In genomic region chr13:113659337-113659736, GRCh38 we compare ENCODE assay signal across 24 cellular contexts. TPM values are rescaled to one million over a fixed set of nuclear protein-coding genes. Genes with fewer than 3 reads are reported as not detected.
DNase-seq lines count a peak whose midpoint lies in the region; ATAC-seq, FAIRE-seq and TF ChIP-seq lines count a peak whose summit lies in the region.
"Had no signal": no experiment of that assay in that cellular context is flagged by ENCODE, and none has a peak within 500 bp of the region (broad histone marks: within the 10 kb centered on the region; RNA-seq: fewer than 3 reads in every experiment).

No MANE protein-coding gene starts in this region.

- H3K4me2 ChIP-seq in HepG2 (ENCODE audit: low read depth, low read length) (no peak overlapping the region), IMR-90 (ENCODE audit: low read depth, low read length) (no peak overlapping the region)

- H2BK120ac ChIP-seq in IMR-90 (ENCODE audit: low read depth, low read length) = no peak overlapping the region

- no peak overlapping the region for H3K18ac ChIP-seq in IMR-90 (ENCODE audit: low read depth, low read length)

- ATAC-seq in HepG2 (no peak), right lobe of liver (no peak), IMR-90 (ENCODE audit: low read depth) (0 out of 2 replicates have a peak, but pooled peaks have one; percentile 18), left lung (no peak)

- no peak for FAIRE-seq in HepG2 (lab: Jason Lieb, UNC)
- FAIRE-seq: A204.1, G401.6, GM12891, GM19239 had no signal

- in situ Hi-C loops in HepG2 (cut with HindIII; ENCODE audit: extremely low pct_ligation_motif_present, low pct_unique_long_range_greater_than_20kb) = no loop called here
- in situ Hi-C loops in IMR-90 (cut with MboI; ENCODE audit: low sequenced_read_pairs) = no loop called here

- H4K91ac ChIP-seq in IMR-90 (ENCODE audit: insufficient read depth, low read depth, low read length) = no peak overlapping the region

- no peaks in the 10 kb centered on the region for H3K79me1 ChIP-seq in IMR-90 (ENCODE audit: low read depth in 1 of 2, low read length in 2 of 2)

- no peaks in the 10 kb centered on the region for H4K20me1 ChIP-seq in HepG2 (ENCODE audit: insufficient read depth, low read length)
- no peaks in the 10 kb centered on the region for H4K20me1 ChIP-seq in IMR-90 (ENCODE audit: insufficient read depth, low read length)
- H4K20me1 ChIP-seq: BLaER1 had no signal

- DNase-seq in HepG2 (ENCODE audit: low spot score) (no peak), right lobe of liver (no peak), IMR-90 (no peak), stomach (no peak), NCI-H524 treated with DMSO at 0.1 percent for 48 hours (lab: John Stamatoyannopoulos, UW) (no peak), left lung (no peak)
- DNase-seq: 8988T; ACHN; C1 segment of cervical spinal cord; CD4-positive, alpha-beta memory T cell; CD4-positive, CD25-positive, alpha-beta regulatory T cell; COR-L47; DMS79 treated with DMSO at 0.1 percent for 48 hours; GF-D8 had no signal

- no peaks in the 10 kb centered on the region for H3K79me2 ChIP-seq in HepG2 (ENCODE audit: insufficient read depth, low read length)

- H4K5ac ChIP-seq in IMR-90 (ENCODE audit: low read depth, low read length) = no peak overlapping the region

- no peak overlapping the region for H2BK5ac ChIP-seq in IMR-90 (ENCODE audit: low read depth, low read length, poor library complexity, severe bottlenecking)

- no peak overlapping the region for H2AK9ac ChIP-seq in IMR-90 (replicated peaks; ENCODE audit: low read depth, low read length, poor library complexity)

- BruUV-seq in HepG2 (replicated peaks; lab: Mats Ljungman, UMichigan) = no TSS peak
- BruUV-seq in IMR-90 (replicated peaks; lab: Mats Ljungman, UMichigan) = no TSS peak

- no peaks in the 10 kb centered on the region for H3K9me1 ChIP-seq in IMR-90 (ENCODE audit: insufficient read depth, low read length)

- H3K27me3 ChIP-seq in HepG2 (ENCODE audit: control insufficient read depth in 1 of 2, insufficient read depth in 2 of 2, low read length in 2 of 2) = peaks cover 0 to 29% of the 10 kb centered on the region in 2 experiments; a peak in 4 of 5 replicates
- H3K27me3 ChIP-seq in right lobe of liver = no peaks in the 10 kb centered on the region
- H3K27me3 ChIP-seq in IMR-90 (ENCODE audit: control insufficient read depth, insufficient read depth, low read length) = peaks cover 3% of the 10 kb centered on the region; the same call in 1 of the 2 replicates
- H3K27me3 ChIP-seq in stomach = peaks cover 0 to 5% (median 0%) of the 10 kb centered on the region in 3 donors
- H3K27me3 ChIP-seq in left lung = no peaks in the 10 kb centered on the region
- H3K27me3 ChIP-seq: BE2C had no signal

- H3K36me3 ChIP-seq in HepG2 (replicated peaks in 1 of 2; ENCODE audit: control insufficient read depth in 1 of 2, insufficient read depth in 2 of 2, low read length in 2 of 2) (no peaks in the 10 kb centered on the region), right lobe of liver (no peaks in the 10 kb centered on the region), IMR-90 (ENCODE audit: control insufficient read depth, insufficient read depth, low read length) (no peaks in the 10 kb centered on the region), stomach (no peaks in the 10 kb centered on the region), left lung (no peaks in the 10 kb centered on the region)
- H3K36me3 ChIP-seq: BE2C, BLaER1 had no signal

- H3K4me1 ChIP-seq in HepG2 (ENCODE audit: insufficient read depth, low read length) = peaks cover 6% of the 10 kb centered on the region; the same call in 1 of the 2 replicates
- H3K4me1 ChIP-seq in right lobe of liver = no peaks in the 10 kb centered on the region
- H3K4me1 ChIP-seq in IMR-90 (ENCODE audit: control insufficient read depth, insufficient read depth, low read length) = no peaks in the 10 kb centered on the region
- peaks cover 13 to 20% (median 16%) of the 10 kb centered on the region in 4 donors for H3K4me1 ChIP-seq in stomach
- no peaks in the 10 kb centered on the region for H3K4me1 ChIP-seq in left lung
- H3K4me1 ChIP-seq: BE2C had no signal

- CTCF ChIA-PET in HepG2 (lab: Yijun Ruan, JAX; ENCODE audit: low intra/inter-chr PET ratio, low total read pairs) (no interaction called here), IMR-90 (lab: Yijun Ruan, JAX) (no interaction called here)

- TF ChIP-seq RAD21 in HepG2 (CRISPR knock-in tag; IDR thresholded peaks at IDR 0.05) (no peak), IMR-90 (IDR thresholded peaks at IDR 0.05; ENCODE audit: low read length) (no peak)

- TF ChIP-seq POLR2A in HepG2 (IDR thresholded peaks at IDR 0.05; ENCODE audit: insufficient read depth in 1 of 2, low read depth in 2 of 2, low read length in 2 of 2) (no peak), right lobe of liver (IDR thresholded peaks at IDR 0.05) (no peak), IMR-90 (IDR thresholded peaks at IDR 0.05; ENCODE audit: low read depth, low read length) (no peak), stomach (IDR thresholded peaks at IDR 0.05) (no peak)

- H3K9ac ChIP-seq in HepG2 (ENCODE audit: insufficient read depth, low read depth, low read length) (no peak overlapping the region), IMR-90 (ENCODE audit: low read depth, low read length) (no peak overlapping the region)
- H3K9ac ChIP-seq: BLaER1 had no signal

- POLR2A ChIA-PET in HepG2 (lab: Yijun Ruan, JAX) = no interaction called here
- POLR2A ChIA-PET in IMR-90 (lab: Charles Lee; ENCODE audit: unreplicated experiment) = no interaction called here

- no peak overlapping the region for H3K4ac ChIP-seq in IMR-90 (ENCODE audit: low read depth, low read length)

- no peak overlapping the region for H3K56ac ChIP-seq in IMR-90 (ENCODE audit: extremely low read depth, insufficient read depth, low read length)

- dilution Hi-C loops in IMR-90 (cut with HindIII; ENCODE audit: low sequenced_read_pairs, unreplicated experiment) = no loop called here

- H3K14ac ChIP-seq in IMR-90 (replicated peaks; ENCODE audit: low read depth, low read length) = no peak overlapping the region

- TF ChIP-seq CTCF in HepG2 (CRISPR knock-in tag; IDR thresholded peaks at IDR 0.05) (no peak), right lobe of liver (IDR thresholded peaks at IDR 0.05) (no peak), IMR-90 (conservative IDR thresholded peaks at IDR 0.05; ENCODE audit: low read depth, low read length) (no peak), stomach (IDR thresholded peaks at IDR 0.05) (no peak), left lung (IDR thresholded peaks at IDR 0.05) (no peak)

- H3K4me3 ChIP-seq in HepG2 (replicated peaks in 1 of 3; ENCODE audit: insufficient read depth in 1 of 3, low read depth in 2 of 3, low read length in 3 of 3) (no peak overlapping the region), right lobe of liver (no peak overlapping the region), IMR-90 (ENCODE audit: insufficient read depth, low read depth, low read length) (no peak overlapping the region), stomach (no peak overlapping the region), left lung (no peak overlapping the region)
- H3K4me3 ChIP-seq: BLaER1 had no signal

- H2AK5ac ChIP-seq in IMR-90 (ENCODE audit: low read depth, low read length) = no peak overlapping the region

- H3K27ac ChIP-seq in HepG2 (ENCODE audit: extremely low read length, insufficient read depth, low read length) = no peak overlapping the region
- no peak overlapping the region for H3K27ac ChIP-seq in right lobe of liver
- H3K27ac ChIP-seq in IMR-90 (ENCODE audit: insufficient read depth, low read length) = no peak overlapping the region
- peak overlapping the region in 3 of 5 donors; percentile 28 to 62 (median 53) for H3K27ac ChIP-seq in stomach
- H3K27ac ChIP-seq in left lung = no peak overlapping the region
- H3K27ac ChIP-seq: BLaER1 had no signal

- H2BK20ac ChIP-seq in IMR-90 (ENCODE audit: low read depth, low read length) = no peak overlapping the region

- H3K9me3 ChIP-seq in HepG2 (ENCODE audit: low read length) (no peaks in the 10 kb centered on the region), right lobe of liver (no peaks in the 10 kb centered on the region), IMR-90 (ENCODE audit: control insufficient read depth, insufficient read depth, low read length) (peaks cover 3% of the 10 kb centered on the region), stomach (peaks cover 0 to 14% (median 2%) of the 10 kb centered on the region in 4 donors), left lung (peaks cover 0 to 22% of the 10 kb centered on the region in 2 donors)
- H3K9me3 ChIP-seq: BE2C had no signal

- no peak overlapping the region for H2BK15ac ChIP-seq in IMR-90 (ENCODE audit: low read depth, low read length)

- TF ChIP-seq EP300 in HepG2 (IDR thresholded peaks at IDR 0.05; ENCODE audit: low read depth in 2 of 2, low read length in 2 of 2) (no peak), HepG2 (CRISPR knock-in tag; IDR thresholded peaks at IDR 0.05; ENCODE audit: borderline replicate concordance) (no peak), stomach (IDR thresholded peaks at IDR 0.05) (no peak)

- intact Hi-C loops in HepG2 (cut with micrococcal nuclease; ENCODE audit: unreplicated experiment) = no loop called here
- intact Hi-C loops in right lobe of liver (cut with DNase I) = no loop called here
- intact Hi-C loops in IMR-90 (cut with micrococcal nuclease) = no loop called here
- intact Hi-C loops in stomach (cut with DNase I; ENCODE audit: low total_unique reads) = no loop called here
- intact Hi-C loops in left lung (cut with DNase I) = no loop called here

- H2AFZ ChIP-seq in HepG2 (ENCODE audit: low read length) (no peak overlapping the region), IMR-90 (replicated peaks; ENCODE audit: low read length, poor library complexity) (no peak overlapping the region)

- 35% methylated on average over 8 of the region's 8 CpGs for WGBS in HepG2 (ENCODE audit: low lambda C conversion rate)
- WGBS in right lobe of liver (ENCODE audit: insufficient coverage, low coverage, low lambda C conversion rate, missing lambda C conversion rate) = 88% methylated on average over 8 of the region's 8 CpGs
- WGBS in IMR-90 (ENCODE audit: extremely low coverage in 2 of 2, insufficient read length in 1 of 2), 2 experiments = no CpG with 5 or more reads among the region's 8 CpGs
- 91 to 95% (median 92%) methylated on average over 8 of the region's 8 CpGs for WGBS in stomach, 5 donors

- no peak overlapping the region for H3K23ac ChIP-seq in IMR-90 (ENCODE audit: low read depth, low read length)

- H4K8ac ChIP-seq in IMR-90 (ENCODE audit: low read depth in 2 of 2, low read length in 2 of 2) = no peak overlapping the region

RNA-seq across cellular contexts. Expression of gene ATP4B, which starts 1.3 kb away (rescaled TPM):
- total RNA-seq in HepG2 (2016; rRNA removed; fragmentation: Illumina TruSeq; extraction: Trizol) (not detected in 2 replicates), right lobe of liver (not detected), IMR-90 (2012; rRNA removed) (not detected in 2 replicates), stomach (100 to 1,000 TPM in 4 of 5 donors, under 1 TPM in 1; 0.87 to 585 (median 347) TPM), left lung (not detected)
- not detected in 2 replicates for total RNA-seq in HepG2 (2016; cell fraction: cytosol; rRNA removed; fragmentation: Illumina TruSeq; extraction: Trizol; ENCODE audit: low read depth)
- total RNA-seq in HepG2 (2016; cell fraction: insoluble cytoplasmic fraction; rRNA removed; fragmentation: Illumina TruSeq; extraction: Trizol) = not detected in 2 replicates
- total RNA-seq in HepG2 (2016; cell fraction: membrane; rRNA removed; fragmentation: Illumina TruSeq; extraction: Trizol) = not detected in 2 replicates
- not detected in 2 replicates for total RNA-seq in HepG2 (2016; cell fraction: nucleus; rRNA removed; fragmentation: Illumina TruSeq; extraction: Trizol)
- polyA plus RNA-seq in HepG2 (2011; rRNA removed) (not detected in 2 replicates), IMR-90 (2012; rRNA removed) (not detected in 2 replicates), stomach (100 to 1,000 TPM; 143 to 490 (median 170) TPM)
- not detected in 2 replicates for polyA plus RNA-seq in HepG2 (2011; cell fraction: cytosol; rRNA removed)
- not detected in 2 replicates for polyA plus RNA-seq in HepG2 (2011; cell fraction: nucleus; rRNA removed)
- not detected in 2 replicates for polyA plus RNA-seq in HepG2 (2012)
- polyA plus RNA-seq in HepG2 (2016; cell fraction: cytosol; fragmentation: Illumina TruSeq; extraction: Trizol; ENCODE audit: low read depth) = not detected in 2 replicates
- polyA plus RNA-seq in HepG2 (2016; cell fraction: insoluble cytoplasmic fraction; fragmentation: Illumina TruSeq; extraction: Trizol; ENCODE audit: low read depth) = not detected in 2 replicates
- not detected in 2 replicates for polyA plus RNA-seq in HepG2 (2016; cell fraction: membrane; fragmentation: Illumina TruSeq; extraction: Trizol; ENCODE audit: low read depth)
- polyA plus RNA-seq in HepG2 (2016; cell fraction: nucleus; fragmentation: Illumina TruSeq; extraction: Trizol; ENCODE audit: insufficient read depth, low read depth) = not detected in 2 replicates
- polyA minus RNA-seq in HepG2 (2011; rRNA and poly(A)+ RNA removed; ENCODE audit: low replicate concordance) = not detected in 2 replicates
- not detected in 2 replicates for polyA minus RNA-seq in HepG2 (2011; cell fraction: cytosol; rRNA and poly(A)+ RNA removed)
- polyA minus RNA-seq in HepG2 (2011; cell fraction: nucleus; rRNA and poly(A)+ RNA removed) = not detected in 2 replicates
- polyA plus RNA-seq in IMR-90 (2012; cell fraction: cytosol; rRNA removed) = not detected in 2 replicates
- polyA plus RNA-seq in IMR-90 (2012; cell fraction: nucleus; rRNA removed; ENCODE audit: low replicate concordance) = not detected in 2 replicates
- total RNA-seq: A673; CD4-positive, alpha-beta memory T cell; CD4-positive, CD25-positive, alpha-beta regulatory T cell; CD8-positive, alpha-beta memory T cell had no signal
- polyA plus RNA-seq: AG04450; CD14-positive monocyte; CD4-positive, CD25-positive, alpha-beta regulatory T cell; CD8-positive, alpha-beta memory T cell had no signal

RNA-seq across cellular contexts. Expression of gene GRK1, which starts 7.7 kb away (rescaled TPM):
- total RNA-seq in HepG2 (2016; rRNA removed; fragmentation: Illumina TruSeq; extraction: Trizol) = 0.07 TPM in 1 of 2 replicates, not detected in the other
- 0.09 and 0.20 TPM in 2 replicates for total RNA-seq in HepG2 (2016; cell fraction: cytosol; rRNA removed; fragmentation: Illumina TruSeq; extraction: Trizol; ENCODE audit: low read depth)
- total RNA-seq in HepG2 (2016; cell fraction: insoluble cytoplasmic fraction; rRNA removed; fragmentation: Illumina TruSeq; extraction: Trizol) = not detected in 2 replicates
- 0.06 TPM in 1 of 2 replicates, not detected in the other for total RNA-seq in HepG2 (2016; cell fraction: membrane; rRNA removed; fragmentation: Illumina TruSeq; extraction: Trizol)
- 0.16 and 0.19 TPM in 2 replicates for total RNA-seq in HepG2 (2016; cell fraction: nucleus; rRNA removed; fragmentation: Illumina TruSeq; extraction: Trizol)
- polyA plus RNA-seq in HepG2 (2011; rRNA removed) = 0.03 and 0.12 TPM in 2 replicates
- 0.04 and 0.06 TPM in 2 replicates for polyA plus RNA-seq in HepG2 (2011; cell fraction: cytosol; rRNA removed)
- polyA plus RNA-seq in HepG2 (2011; cell fraction: nucleus; rRNA removed) = 0.21 and 0.24 TPM in 2 replicates
- not detected in 2 replicates for polyA plus RNA-seq in HepG2 (2012)
- 0.03 TPM in 2 replicates for polyA plus RNA-seq in HepG2 (2016; cell fraction: cytosol; fragmentation: Illumina TruSeq; extraction: Trizol; ENCODE audit: low read depth)
- polyA plus RNA-seq in HepG2 (2016; cell fraction: insoluble cytoplasmic fraction; fragmentation: Illumina TruSeq; extraction: Trizol; ENCODE audit: low read depth) = not detected in 2 replicates
- not detected in 2 replicates for polyA plus RNA-seq in HepG2 (2016; cell fraction: membrane; fragmentation: Illumina TruSeq; extraction: Trizol; ENCODE audit: low read depth)
- polyA plus RNA-seq in HepG2 (2016; cell fraction: nucleus; fragmentation: Illumina TruSeq; extraction: Trizol; ENCODE audit: insufficient read depth, low read depth) = 0.13 TPM in 1 of 2 replicates, not detected in the other
- 0.06 TPM in 1 of 2 replicates, not detected in the other for polyA minus RNA-seq in HepG2 (2011; rRNA and poly(A)+ RNA removed; ENCODE audit: low replicate concordance)
- polyA minus RNA-seq in HepG2 (2011; cell fraction: cytosol; rRNA and poly(A)+ RNA removed) = not detected in 2 replicates
- polyA minus RNA-seq in HepG2 (2011; cell fraction: nucleus; rRNA and poly(A)+ RNA removed) = 0.12 and 0.13 TPM in 2 replicates
- not detected for total RNA-seq in right lobe of liver
- total RNA-seq in IMR-90 (2012; rRNA removed) = not detected in 2 replicates
- polyA plus RNA-seq in IMR-90 (2012; rRNA removed) = not detected in 2 replicates
- polyA plus RNA-seq in IMR-90 (2012; cell fraction: cytosol; rRNA removed) = not detected in 2 replicates
- 0.01 TPM in 1 of 2 replicates, not detected in the other for polyA plus RNA-seq in IMR-90 (2012; cell fraction: nucleus; rRNA removed; ENCODE audit: low replicate concordance)
- total RNA-seq in stomach = not detected
- polyA plus RNA-seq in stomach = not detected
- total RNA-seq in left lung = under 1 TPM in 1 of 2 donors, not detected in 1; 0.21 TPM
- total RNA-seq: A673; CD4-positive, alpha-beta memory T cell; CD4-positive, CD25-positive, alpha-beta regulatory T cell; CD8-positive, alpha-beta memory T cell had no signal
- polyA plus RNA-seq: AG04450; CD14-positive monocyte; CD4-positive, alpha-beta memory T cell; CD4-positive, CD25-positive, alpha-beta regulatory T cell; CD8-positive, alpha-beta memory T cell had no signal

Comparison
In these comparisons a context has a peak if more than half of its experiments do, and no peak if none do; other contexts are left out.
1. H3K27ac ChIP-seq: peak in stomach (3 of 5); none in HepG2 (single experiment), right lobe of liver (0 of 3), IMR-90 (single experiment) and left lung (0 of 2).